Comparison of ENCODE assay signal across 8 cellular contexts in genomic region chr4:112109455-112110425, GRCh38. TPM values are rescaled to one million over a fixed set of nuclear protein-coding genes. Genes with fewer than 3 reads are reported as not detected.
A peak's percentile ranks its signal among the peaks of the same experiment; 100 is the strongest.
DNase-seq lines count a peak whose midpoint lies in the region; ATAC-seq and TF ChIP-seq lines count a peak whose summit lies in the region.

No MANE protein-coding gene starts in this region.

- 37 to 47% methylated on average over 3 of the region's 3 CpGs for WGBS in GM23248 (ENCODE audit: low coverage in 1 of 2, low lambda C conversion rate in 2 of 2, missing lambda C conversion rate in 2 of 2), 2 experiments

- no peak for ATAC-seq in CD4-positive, alpha-beta T cell (ENCODE audit: poor library complexity)

- no peaks in the 10 kb centered on the region for H3K9me3 ChIP-seq in GM23248 (ENCODE audit: low read depth)
- H3K9me3 ChIP-seq in CD4-positive, alpha-beta T cell (ENCODE audit: control insufficient read depth, low read length): no peaks in the 10 kb centered on the region

- H3K27ac Mint-ChIP-seq in CD4-positive, alpha-beta T cell: no peak overlapping the region

- 0 out of 2 replicates have a peak, but pooled peaks cover 4% of the 10 kb centered on the region for H3F3A ChIP-seq in GM23248 (ENCODE audit: insufficient read depth)

- H3K4me3 ChIP-seq in GM23248: no peak overlapping the region
- H3K4me3 ChIP-seq in fibroblast of mammary gland (ENCODE audit: control insufficient read depth, low read depth, low read length): no peak overlapping the region

- H3K4me2 ChIP-seq in GM23248 (ENCODE audit: unreplicated experiment): no peak overlapping the region

- H3K9me2 ChIP-seq in GM23248 (ENCODE audit: insufficient read depth): no peaks in the 10 kb centered on the region

- no peaks in the 10 kb centered on the region for H4K20me1 ChIP-seq in GM23248 (ENCODE audit: insufficient read depth)

- no peaks in the 10 kb centered on the region for H3K27me3 Mint-ChIP-seq in CD4-positive, alpha-beta T cell

- no peak overlapping the region for H3K27ac ChIP-seq in GM23248
- no peak overlapping the region for H3K27ac ChIP-seq in CD4-positive, alpha-beta T cell (ENCODE audit: low read depth, low read length)

- CTCF ChIA-PET in CD4-positive, alpha-beta T cell (lab: Charles Lee): no interaction called here

- H3K27me3 ChIP-seq in GM23248 (replicated peaks; ENCODE audit: insufficient read depth): no peaks in the 10 kb centered on the region
- H3K27me3 ChIP-seq in CD4-positive, alpha-beta T cell (ENCODE audit: control insufficient read depth, insufficient read depth, low read length): no peaks in the 10 kb centered on the region

- H2AFZ ChIP-seq in GM23248: peak overlapping the region; percentile 23; the same call in 1 of the 2 replicates

- H3K9me3 Mint-ChIP-seq in CD4-positive, alpha-beta T cell: no peaks in the 10 kb centered on the region

- intact Hi-C loops in CD4-positive, alpha-beta T cell (cut with DNase I, micrococcal nuclease): loop anchor here in 1 of 2 experiments (10.0 kb wide), 1 partner anchor 655 kb away; no protein-coding TSS in a partner anchor

- H3K4me3 Mint-ChIP-seq in CD4-positive, alpha-beta T cell: no peak overlapping the region

- DNase-seq in Caki2 (ENCODE audit: low read depth): peak; percentile 39
- peak; percentile 65 for DNase-seq in GM23248
- DNase-seq in NCI-H69 (lab: John Stamatoyannopoulos, UW): peak; percentile 58
- peak; percentile 30 for DNase-seq in fibroblast of mammary gland (ENCODE audit: low read depth)
- DNase-seq in CD4-positive, alpha-beta T cell: no peak
- DNase-seq in islet precursor cell: no peak
- no peak for DNase-seq in NCI-H510A (lab: John Stamatoyannopoulos, UW)
- DNase-seq in mucosa of gallbladder (ENCODE audit: low spot score): no peak

- H3K4me1 ChIP-seq in GM23248 (ENCODE audit: insufficient read depth): peaks cover 10% of the 10 kb centered on the region; the same call in 1 of the 2 replicates

- no peaks in the 10 kb centered on the region for H3K36me3 ChIP-seq in GM23248 (ENCODE audit: low read depth)

- in situ Hi-C loops in Caki2 (cut with HindIII; ENCODE audit: low pct_unique_long_range_greater_than_20kb, low sequenced_read_pairs): no loop called here
- in situ Hi-C loops in GM23248 (cut with MboI): loop anchor here (10.0 to 25.0 kb wide), 2 partner anchors 125 to 503 kb away; partner anchors contain the start of gene AP1AR

- no peak overlapping the region for H3K9ac ChIP-seq in GM23248

- H3K36me3 Mint-ChIP-seq in CD4-positive, alpha-beta T cell (ENCODE audit: low read depth): no peaks in the 10 kb centered on the region

- no peaks in the 10 kb centered on the region for H3K4me1 Mint-ChIP-seq in CD4-positive, alpha-beta T cell (ENCODE audit: low read depth)

- no peaks in the 10 kb centered on the region for H3K79me2 ChIP-seq in GM23248 (ENCODE audit: insufficient read depth)

- POLR2A ChIA-PET in CD4-positive, alpha-beta T cell (lab: Charles Lee): interaction anchor here (0.7 kb wide), 1 partner anchor 32 kb away, joined by 3 read pairs; no protein-coding TSS in a partner anchor

- no peak for TF ChIP-seq CTCF in fibroblast of mammary gland (conservative IDR thresholded peaks at IDR 0.05; ENCODE audit: control insufficient read depth, insufficient read depth, low read depth, low read length)
- TF ChIP-seq CTCF in CD4-positive, alpha-beta T cell (IDR thresholded peaks at IDR 0.05): no peak

RNA-seq across cellular contexts. Expression of gene FAM241A, which starts 35.5 kb away (rescaled TPM):
- total RNA-seq in Caki2 (2014; rRNA removed; shearing (Covaris generic); ENCODE audit: low replicate concordance): 0.03 TPM in 1 of 2 replicates, not detected in the other
- total RNA-seq in GM23248 (2014; rRNA removed; shearing (Covaris generic)): 4.2 and 5.2 TPM in 2 replicates
- 6.1 and 6.2 TPM in 2 replicates for polyA plus RNA-seq in GM23248 (2016; fragmentation: Nextera tagmentation; extraction: Ambion mirVana)
- total RNA-seq in CD4-positive, alpha-beta T cell: 1 to 10 TPM in 1 of 2 experiments, under 1 TPM in 1; 0.74 to 1.1 TPM
- 2.6 TPM for total RNA-seq in mucosa of gallbladder

Comparison
In these comparisons a context has a peak if more than half of its experiments do, and no peak if none do; other contexts are left out.
1. DNase-seq: peak in Caki2 (single experiment), GM23248 (single experiment), NCI-H69 (single experiment) and fibroblast of mammary gland (single experiment); none in CD4-positive, alpha-beta T cell (0 of 10), islet precursor cell (single experiment), NCI-H510A (single experiment) and mucosa of gallbladder (single experiment).